ENCODE assay signal across 1 cellular context in genomic region chr3:172176385-172176784, GRCh38.
TF ChIP-seq lines count a peak whose summit lies in the region.

No MANE protein-coding gene starts in this region.

TF ChIP-seq in SK-N-SH treated with all-trans-retinoic acid at 6 μM for 48 hours, 23 proteins besides CTCF, POLR2A, EP300 and RAD21 (continued from another document):
- TF ChIP-seq, protein P1, sequence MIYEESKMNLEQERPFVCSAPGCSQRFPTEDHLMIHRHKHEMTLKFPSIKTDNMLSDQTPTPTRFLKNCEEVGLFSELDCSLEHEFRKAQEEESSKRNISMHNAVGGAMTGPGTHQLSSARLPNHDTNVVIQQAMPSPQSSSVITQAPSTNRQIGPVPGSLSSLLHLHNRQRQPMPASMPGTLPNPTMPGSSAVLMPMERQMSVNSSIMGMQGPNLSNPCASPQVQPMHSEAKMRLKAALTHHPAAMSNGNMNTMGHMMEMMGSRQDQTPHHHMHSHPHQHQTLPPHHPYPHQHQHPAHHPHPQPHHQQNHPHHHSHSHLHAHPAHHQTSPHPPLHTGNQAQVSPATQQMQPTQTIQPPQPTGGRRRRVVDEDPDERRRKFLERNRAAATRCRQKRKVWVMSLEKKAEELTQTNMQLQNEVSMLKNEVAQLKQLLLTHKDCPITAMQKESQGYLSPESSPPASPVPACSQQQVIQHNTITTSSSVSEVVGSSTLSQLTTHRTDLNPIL (CRISPR knock-in tag; IDR thresholded peaks at IDR 0.05; ENCODE audit: low read depth) = no peak
- TF ChIP-seq, protein P2, sequence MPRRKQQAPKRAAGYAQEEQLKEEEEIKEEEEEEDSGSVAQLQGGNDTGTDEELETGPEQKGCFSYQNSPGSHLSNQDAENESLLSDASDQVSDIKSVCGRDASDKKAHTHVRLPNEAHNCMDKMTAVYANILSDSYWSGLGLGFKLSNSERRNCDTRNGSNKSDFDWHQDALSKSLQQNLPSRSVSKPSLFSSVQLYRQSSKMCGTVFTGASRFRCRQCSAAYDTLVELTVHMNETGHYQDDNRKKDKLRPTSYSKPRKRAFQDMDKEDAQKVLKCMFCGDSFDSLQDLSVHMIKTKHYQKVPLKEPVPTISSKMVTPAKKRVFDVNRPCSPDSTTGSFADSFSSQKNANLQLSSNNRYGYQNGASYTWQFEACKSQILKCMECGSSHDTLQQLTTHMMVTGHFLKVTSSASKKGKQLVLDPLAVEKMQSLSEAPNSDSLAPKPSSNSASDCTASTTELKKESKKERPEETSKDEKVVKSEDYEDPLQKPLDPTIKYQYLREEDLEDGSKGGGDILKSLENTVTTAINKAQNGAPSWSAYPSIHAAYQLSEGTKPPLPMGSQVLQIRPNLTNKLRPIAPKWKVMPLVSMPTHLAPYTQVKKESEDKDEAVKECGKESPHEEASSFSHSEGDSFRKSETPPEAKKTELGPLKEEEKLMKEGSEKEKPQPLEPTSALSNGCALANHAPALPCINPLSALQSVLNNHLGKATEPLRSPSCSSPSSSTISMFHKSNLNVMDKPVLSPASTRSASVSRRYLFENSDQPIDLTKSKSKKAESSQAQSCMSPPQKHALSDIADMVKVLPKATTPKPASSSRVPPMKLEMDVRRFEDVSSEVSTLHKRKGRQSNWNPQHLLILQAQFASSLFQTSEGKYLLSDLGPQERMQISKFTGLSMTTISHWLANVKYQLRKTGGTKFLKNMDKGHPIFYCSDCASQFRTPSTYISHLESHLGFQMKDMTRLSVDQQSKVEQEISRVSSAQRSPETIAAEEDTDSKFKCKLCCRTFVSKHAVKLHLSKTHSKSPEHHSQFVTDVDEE (CRISPR knock-in tag; IDR thresholded peaks at IDR 0.05) = no peak
- TF ChIP-seq, protein P3, sequence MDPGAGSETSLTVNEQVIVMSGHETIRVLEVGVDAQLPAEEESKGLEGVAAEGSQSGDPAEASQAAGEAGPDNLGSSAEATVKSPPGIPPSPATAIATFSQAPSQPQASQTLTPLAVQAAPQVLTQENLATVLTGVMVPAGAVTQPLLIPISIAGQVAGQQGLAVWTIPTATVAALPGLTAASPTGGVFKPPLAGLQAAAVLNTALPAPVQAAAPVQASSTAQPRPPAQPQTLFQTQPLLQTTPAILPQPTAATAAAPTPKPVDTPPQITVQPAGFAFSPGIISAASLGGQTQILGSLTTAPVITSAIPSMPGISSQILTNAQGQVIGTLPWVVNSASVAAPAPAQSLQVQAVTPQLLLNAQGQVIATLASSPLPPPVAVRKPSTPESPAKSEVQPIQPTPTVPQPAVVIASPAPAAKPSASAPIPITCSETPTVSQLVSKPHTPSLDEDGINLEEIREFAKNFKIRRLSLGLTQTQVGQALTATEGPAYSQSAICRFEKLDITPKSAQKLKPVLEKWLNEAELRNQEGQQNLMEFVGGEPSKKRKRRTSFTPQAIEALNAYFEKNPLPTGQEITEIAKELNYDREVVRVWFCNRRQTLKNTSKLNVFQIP (CRISPR knock-in tag; IDR thresholded peaks at IDR 0.05; ENCODE audit: borderline replicate concordance, low read depth) = no peak
- TF ChIP-seq CSDC2 (CRISPR knock-in tag; IDR thresholded peaks at IDR 0.05) (no peak), TCF4 (CRISPR knock-in tag; IDR thresholded peaks at IDR 0.05; ENCODE audit: borderline replicate concordance) (no peak), ZFP30 (CRISPR knock-in tag; IDR thresholded peaks at IDR 0.05) (no peak), BACH2 (CRISPR knock-in tag; IDR thresholded peaks at IDR 0.05; ENCODE audit: borderline replicate concordance) (no peak)
